In the genomic region with DNA sequence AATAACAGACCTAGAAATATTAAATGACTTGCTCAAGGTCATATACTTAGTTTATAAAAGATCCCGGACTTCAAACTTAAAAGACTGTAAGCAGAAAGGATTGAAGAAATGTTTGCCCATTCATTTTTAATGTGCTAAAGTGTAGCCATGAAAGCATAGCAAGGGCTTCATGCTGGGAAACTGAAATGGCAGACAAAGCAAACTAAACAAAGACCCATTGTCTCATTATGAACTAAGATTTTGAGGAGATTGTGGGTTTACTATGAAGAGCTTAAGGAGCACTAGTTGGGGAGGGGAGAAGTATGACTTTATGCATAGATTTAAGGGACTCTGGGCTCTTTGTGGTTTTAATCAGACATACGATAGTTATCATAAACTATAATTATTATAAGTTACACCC, we compare ENCODE assay signal across 13 cellular contexts. TPM values are rescaled to one million over a fixed set of nuclear protein-coding genes. Genes with fewer than 3 reads are reported as not detected.
DNase-seq lines count a peak whose midpoint lies in the region.
"Had no signal": no experiment of that assay in that cellular context is flagged by ENCODE, and none has a peak within 500 bp of the region (broad histone marks: within the 10 kb centered on the region; RNA-seq: fewer than 3 reads in every experiment).

No MANE protein-coding gene starts in this region.

- no peak overlapping the region for H3K4ac ChIP-seq in neuronal stem cell (ENCODE audit: low read length)

- H3K27ac ChIP-seq in neuronal stem cell (replicated peaks; ENCODE audit: low read length): no peak overlapping the region
- H3K27ac ChIP-seq: A549 had no signal

- no peak overlapping the region for H3K23ac ChIP-seq in neuronal stem cell (ENCODE audit: low read depth, low read length, poor library complexity)

- no peak overlapping the region for H3K4me3 ChIP-seq in HAP-1
- no peak overlapping the region for H3K4me3 ChIP-seq in neuronal stem cell (ENCODE audit: low read length in 2 of 2)
- H3K4me3 ChIP-seq: A549 had no signal

- DNase-seq in HAP-1 (ENCODE audit: low spot score in 2 of 2) (peak; percentile 27 to 91), SK-MEL-5 (ENCODE audit: low read depth, low spot score) (peak; percentile 42), neuronal stem cell (ENCODE audit: low spot score) (peak; percentile 11), Kasumi-1 (lab: John Stamatoyannopoulos, UW) (no peak), activated T-cell treated with anti-CD3 and anti-CD28 coated beads for 4 hours (no peak), hippocampal formation (lab: John Stamatoyannopoulos, UW) (no peak)
- DNase-seq: CD8-positive, alpha-beta T cell; COR-L47; DMS153; DMS79 treated with DMSO at 0.1 percent for 48 hours; EL had no signal

- no peak overlapping the region for H4K8ac ChIP-seq in neuronal stem cell (ENCODE audit: low read depth, low read length)

- WGBS in neuronal stem cell (ENCODE audit: extremely low coverage in 2 of 2, insufficient read length in 2 of 2, insufficient replicate concordance in 1 of 2), 2 donors: no CpG with 5 or more reads among the region's 2 CpGs

- no peak overlapping the region for H2BK5ac ChIP-seq in neuronal stem cell (ENCODE audit: low read length)

- no peak overlapping the region for H3K18ac ChIP-seq in neuronal stem cell (ENCODE audit: low read length)

- H3K36me3 ChIP-seq in HAP-1 (replicated peaks): no peaks in the 10 kb centered on the region
- H3K36me3 ChIP-seq in neuronal stem cell (replicated peaks in 1 of 2; ENCODE audit: control insufficient read depth in 2 of 2, insufficient read depth in 2 of 2, low read length in 2 of 2): no peaks in the 10 kb centered on the region

- no peak overlapping the region for H3K9ac ChIP-seq in neuronal stem cell (ENCODE audit: low read depth, low read length, poor library complexity)

- no peak overlapping the region for H2BK12ac ChIP-seq in neuronal stem cell (ENCODE audit: low read length)

- H2BK120ac ChIP-seq in neuronal stem cell (ENCODE audit: low read depth, low read length): no peak overlapping the region

- no peak overlapping the region for H2BK15ac ChIP-seq in neuronal stem cell (ENCODE audit: low read length)

- no peak overlapping the region for H3K14ac ChIP-seq in neuronal stem cell (ENCODE audit: low read length)

- H3K4me1 ChIP-seq in HAP-1 (peaks cover 11% of the 10 kb centered on the region), neuronal stem cell (ENCODE audit: control insufficient read depth in 2 of 2, insufficient read depth in 1 of 2, low read depth in 1 of 2, low read length in 2 of 2) (no peaks in the 10 kb centered on the region)
- H3K4me1 ChIP-seq: A549 had no signal

- H3K9me3 ChIP-seq in HAP-1 (no peaks in the 10 kb centered on the region), neuronal stem cell (replicated peaks in 1 of 2; ENCODE audit: control insufficient read depth in 2 of 2, insufficient read depth in 1 of 2, low read depth in 1 of 2, low read length in 2 of 2) (no peaks in the 10 kb centered on the region)
- H3K9me3 ChIP-seq: A549 had no signal

- H4K91ac ChIP-seq in neuronal stem cell (ENCODE audit: low read depth, low read length, poor library complexity): no peak overlapping the region

- H2AFZ ChIP-seq in neuronal stem cell (ENCODE audit: low read length): no peak overlapping the region

- in situ Hi-C loops in HAP-1 (cut with MboI; ENCODE audit: low sequenced_read_pairs): no loop called here
- in situ Hi-C loops in SK-MEL-5 (cut with HindIII; ENCODE audit: low pct_unique_long_range_greater_than_20kb, low sequenced_read_pairs): no loop called here

- H3K27me3 ChIP-seq in HAP-1 (ENCODE audit: low read depth): no peaks in the 10 kb centered on the region
- H3K27me3 ChIP-seq in neuronal stem cell (ENCODE audit: control insufficient read depth in 3 of 3, insufficient read depth in 3 of 3, low read depth in 1 of 3, low read length in 3 of 3): no peaks in the 10 kb centered on the region

- no peaks in the 10 kb centered on the region for H3K79me1 ChIP-seq in neuronal stem cell (ENCODE audit: low read depth, low read length)

- H3K4me2 ChIP-seq in neuronal stem cell (ENCODE audit: insufficient read depth, low read length, poor library complexity, severe bottlenecking): no peak overlapping the region
- H3K4me2 ChIP-seq: A549 had no signal

- no peak overlapping the region for H2AK5ac ChIP-seq in neuronal stem cell (ENCODE audit: low read depth, low read length)

RNA-seq across cellular contexts. Expression of gene ADAMTS1, which starts 26.3 kb away (rescaled TPM):
- total RNA-seq in SK-MEL-5 (2014; rRNA removed; shearing (Covaris generic)): 14.0 and 15.9 TPM in 2 replicates
- polyA plus RNA-seq in SK-MEL-5 (2015; cell fraction: cytosol; rRNA removed): 11.0 and 14.5 TPM in 2 replicates
- 43.7 and 69.3 TPM in 2 replicates for polyA plus RNA-seq in SK-MEL-5 (2015; cell fraction: nucleus; rRNA removed)
- polyA plus RNA-seq in neuronal stem cell (2013, experiment 1 of 2): 3.4 TPM
- 3.8 TPM for polyA plus RNA-seq in neuronal stem cell (2013, experiment 2 of 2)
- total RNA-seq: CD8-positive, alpha-beta T cell had no signal
- polyA plus RNA-seq: CD14-positive monocyte had no signal

Comparison
In these comparisons a context has a peak if more than half of its experiments do, and no peak if none do; other contexts are left out.
1. DNase-seq: peak in HAP-1 (2 of 2), SK-MEL-5 (single experiment) and neuronal stem cell (single experiment); none in Kasumi-1 (0 of 2), activated T-cell treated with anti-CD3 and anti-CD28 coated beads for 4 hours (single experiment) and hippocampal formation (0 of 2).